In genomic region chrX:108699368-108699767, GRCh38 we compare ENCODE assay signal across 8 cellular contexts. TPM values are rescaled to one million over a fixed set of nuclear protein-coding genes. Genes with fewer than 3 reads are reported as not detected.
A peak's percentile ranks its signal among the peaks of the same experiment; 100 is the strongest.
DNase-seq lines count a peak whose midpoint lies in the region; ATAC-seq and TF ChIP-seq lines count a peak whose summit lies in the region.

No MANE protein-coding gene starts in this region.

- H3K9me3 ChIP-seq in DND-41 (ENCODE audit: insufficient read depth, low read length, severe bottlenecking), result no peaks in the 10 kb centered on the region
- H3K9me3 ChIP-seq in fibroblast of lung (ENCODE audit: control insufficient read depth, insufficient read depth, low read depth, low read length), result no peaks in the 10 kb centered on the region

- H3K9me3 Mint-ChIP-seq in type B pancreatic cell, result no peaks in the 10 kb centered on the region

- H3K4me1 ChIP-seq in DND-41 (ENCODE audit: insufficient read depth, low read length), result no peaks in the 10 kb centered on the region
- H3K4me1 ChIP-seq in fibroblast of lung (ENCODE audit: control insufficient read depth, extremely low read depth, insufficient read depth, low read length), result no peaks in the 10 kb centered on the region

- TF ChIP-seq CTCF in DND-41 (IDR thresholded peaks at IDR 0.05; ENCODE audit: borderline replicate concordance, extremely low read depth, low read length, poor library complexity, severe bottlenecking) (peak; percentile 39), fibroblast of lung (conservative IDR thresholded peaks at IDR 0.05 in 1 of 2, IDR thresholded peaks at IDR 0.05 in 1 of 2; ENCODE audit: low read depth in 1 of 2, low read length in 2 of 2) (peak; percentile 24 to 32), type B pancreatic cell (conservative IDR thresholded peaks at IDR 0.05) (peak; percentile 76)

- H4K20me1 ChIP-seq in DND-41 (ENCODE audit: insufficient read depth, low read length), result no peaks in the 10 kb centered on the region
- no peaks in the 10 kb centered on the region for H4K20me1 ChIP-seq in fibroblast of lung (ENCODE audit: control insufficient read depth, extremely low read depth, insufficient read depth, low read length)

- DNase-seq in DND-41 (no peak), NCI-H460 (ENCODE audit: extremely low read depth, low read depth) (peak; percentile 39), fibroblast of lung (ENCODE audit: low read depth in 2 of 2) (peak; percentile 12 to 35), type B pancreatic cell (ENCODE audit: extremely low spot score, unreplicated experiment) (no peak), OCI-M2 (lab: John Stamatoyannopoulos, UW; ENCODE audit: unreplicated experiment) (no peak)

- H3K4me2 ChIP-seq in DND-41 (ENCODE audit: insufficient read depth, low read length) (no peak overlapping the region), fibroblast of lung (ENCODE audit: extremely low read depth, insufficient read depth, low read length) (no peak overlapping the region)

- H3K36me3 Mint-ChIP-seq in type B pancreatic cell, result peaks cover 5% of the 10 kb centered on the region

- H3K27me3 Mint-ChIP-seq in type B pancreatic cell, result no peaks in the 10 kb centered on the region

- no peaks in the 10 kb centered on the region for H3K79me2 ChIP-seq in DND-41 (ENCODE audit: insufficient read depth, low read length)
- no peaks in the 10 kb centered on the region for H3K79me2 ChIP-seq in fibroblast of lung (ENCODE audit: control insufficient read depth, insufficient read depth, low read length)

- H3K36me3 ChIP-seq in DND-41 (ENCODE audit: insufficient read depth, low read length), result no peaks in the 10 kb centered on the region
- no peaks in the 10 kb centered on the region for H3K36me3 ChIP-seq in fibroblast of lung (ENCODE audit: control insufficient read depth, insufficient read depth, low read length)

- peaks cover 4% of the 10 kb centered on the region for H3K4me1 Mint-ChIP-seq in type B pancreatic cell (ENCODE audit: unreplicated experiment)

- H3K27ac ChIP-seq in DND-41 (ENCODE audit: low read length) (no peak overlapping the region), fibroblast of lung (ENCODE audit: insufficient read depth, low read length) (no peak overlapping the region)

- no peak overlapping the region for H3K4me3 Mint-ChIP-seq in type B pancreatic cell

- H2AFZ ChIP-seq in DND-41 (ENCODE audit: low read depth, low read length) (no peak overlapping the region), fibroblast of lung (ENCODE audit: low read length) (no peak overlapping the region)

- ATAC-seq in DND-41 (ENCODE audit: insufficient read depth, low read depth) (no peak), GM21515 (IDR thresholded peaks at IDR 0.05; ENCODE audit: unreplicated experiment) (peak; percentile 62), HG03565 (IDR thresholded peaks at IDR 0.05; ENCODE audit: unreplicated experiment) (no peak), GM21529 (IDR thresholded peaks at IDR 0.05; ENCODE audit: unreplicated experiment) (no peak)

- no peak overlapping the region for H3K4me3 ChIP-seq in DND-41 (ENCODE audit: low read depth in 1 of 2, low read length in 2 of 2)
- no peak overlapping the region for H3K4me3 ChIP-seq in fibroblast of lung (replicated peaks in 1 of 4; ENCODE audit: control extremely low read depth in 1 of 4, insufficient read depth in 1 of 4, low read depth in 3 of 4, low read length in 4 of 4)

- H3K27me3 ChIP-seq in DND-41 (ENCODE audit: insufficient read depth, low read length, poor library complexity) (no peaks in the 10 kb centered on the region), fibroblast of lung (ENCODE audit: control insufficient read depth, insufficient read depth, low read length) (no peaks in the 10 kb centered on the region)

- H3K27ac Mint-ChIP-seq in type B pancreatic cell, result no peak overlapping the region

- no peak overlapping the region for H3K9ac ChIP-seq in DND-41 (ENCODE audit: low read depth, low read length)
- no peak overlapping the region for H3K9ac ChIP-seq in fibroblast of lung (ENCODE audit: insufficient read depth, low read length)

RNA-seq across cellular contexts. Expression of gene IRS4, which starts 37.0 kb away (rescaled TPM):
- total RNA-seq in NCI-H460 (2014; rRNA removed; shearing (Covaris generic)), result not detected in 2 replicates
- not detected in 2 replicates for polyA plus RNA-seq in NCI-H460 (2014; cell fraction: nucleus; rRNA removed)
- total RNA-seq in fibroblast of lung, result not detected in 2 replicates
- 0.02 TPM in 1 of 2 replicates, not detected in the other for polyA plus RNA-seq in fibroblast of lung
- not detected in 2 replicates for polyA plus RNA-seq in fibroblast of lung (2012)
- not detected in 2 replicates for polyA minus RNA-seq in fibroblast of lung (ENCODE audit: low replicate concordance)
- total RNA-seq in type B pancreatic cell (ENCODE audit: low replicate concordance), result 0.81 and 13.7 TPM in 2 replicates

Comparison
In these comparisons a context has a peak if more than half of its experiments do, and no peak if none do; other contexts are left out.
1. DNase-seq: peak in NCI-H460 (single experiment) and fibroblast of lung (2 of 2); none in DND-41 (single experiment), type B pancreatic cell (single experiment) and OCI-M2 (single experiment).
2. Peak in every context shown above with its lines, with median percentiles within 50 percentile points of each other: CTCF ChIP-seq.